ENCODE assay signal across 14 cellular contexts in genomic region chr3:29279276-29279675, GRCh38. TPM values are rescaled to one million over a fixed set of nuclear protein-coding genes. Genes with fewer than 3 reads are reported as not detected.
DNase-seq lines count a peak whose midpoint lies in the region; ATAC-seq and TF ChIP-seq lines count a peak whose summit lies in the region.
"Had no signal": no experiment of that assay in that cellular context is flagged by ENCODE, and none has a peak within 500 bp of the region (broad histone marks: within the 10 kb centered on the region; RNA-seq: fewer than 3 reads in every experiment).

No MANE protein-coding gene starts in this region.

- peaks cover 19% of the 10 kb centered on the region for H3K4me1 ChIP-seq in ACC112 (ENCODE audit: control insufficient read depth, insufficient read depth, low read length, unreplicated experiment)
- peaks cover 8% of the 10 kb centered on the region for H3K4me1 ChIP-seq in psoas muscle

- no peak overlapping the region for H3K27ac Mint-ChIP-seq in CD4-positive, alpha-beta T cell
- H3K27ac Mint-ChIP-seq: progenitor cell of endocrine pancreas, WTC11 had no signal

- POLR2A ChIA-PET in CD4-positive, alpha-beta T cell (lab: Charles Lee) = no interaction called here

- H3K36me3 Mint-ChIP-seq in CD4-positive, alpha-beta T cell (ENCODE audit: low read depth) = no peaks in the 10 kb centered on the region
- H3K36me3 Mint-ChIP-seq: WTC11 had no signal

- DNase-seq in OCI-M1 (lab: John Stamatoyannopoulos, UW) (peak; percentile 3), fibroblast of the aortic adventitia (ENCODE audit: low read depth) (no peak), psoas muscle (no peak), GM13976 (ENCODE audit: low spot score) (no peak), amniotic stem cell (lab: John Stamatoyannopoulos, UW) (no peak)
- DNase-seq in activated naive CD4-positive, alpha-beta T cell treated with Interleukin-2 at 50 U/mL for 16 hours = no peak
- no peak for DNase-seq in CD4-positive, alpha-beta T cell
- DNase-seq: activated naive CD4-positive, alpha-beta T cell; Kasumi-1; NCI-H187 treated with DMSO at 0.1 percent for 48 hours; NCI-H526 had no signal

- H3K27ac ChIP-seq in ACC112 (ENCODE audit: low read depth, low read length) (no peak overlapping the region), psoas muscle (peak overlapping the region; percentile 93)
- no peak overlapping the region for H3K27ac ChIP-seq in CD4-positive, alpha-beta T cell (ENCODE audit: low read depth, low read length)

- H3K9me3 Mint-ChIP-seq in CD4-positive, alpha-beta T cell = no peaks in the 10 kb centered on the region
- H3K9me3 Mint-ChIP-seq: WTC11 had no signal

- ATAC-seq in psoas muscle = peak; percentile 20 to 58 (median 48)
- no peak for ATAC-seq in CD4-positive, alpha-beta T cell (ENCODE audit: poor library complexity)
- ATAC-seq: WTC11 had no signal

- H3K36me3 ChIP-seq in ACC112 (ENCODE audit: insufficient read depth, low read length) (no peaks in the 10 kb centered on the region), psoas muscle (ENCODE audit: insufficient read depth in 1 of 2, low read depth in 1 of 2) (no peaks in the 10 kb centered on the region)

- no peaks in the 10 kb centered on the region for H3K27me3 ChIP-seq in ACC112 (ENCODE audit: insufficient read depth, low read length)
- no peaks in the 10 kb centered on the region for H3K27me3 ChIP-seq in psoas muscle (ENCODE audit: insufficient read depth in 3 of 3, low read length in 2 of 3)
- no peaks in the 10 kb centered on the region for H3K27me3 ChIP-seq in CD4-positive, alpha-beta T cell (ENCODE audit: control insufficient read depth, insufficient read depth, low read length)

- H3K4me3 Mint-ChIP-seq in CD4-positive, alpha-beta T cell = no peak overlapping the region

- H3K4me3 ChIP-seq in ACC112 (ENCODE audit: low read depth, low read length) = peak overlapping the region; percentile 92
- H3K4me3 ChIP-seq in fibroblast of the aortic adventitia (ENCODE audit: low read depth, low read length) = peak overlapping the region; percentile 93
- H3K4me3 ChIP-seq in psoas muscle = peak overlapping the region; percentile 76

- H2AFZ ChIP-seq in ACC112 (ENCODE audit: low read length, unreplicated experiment) = peak overlapping the region; percentile 66

- CTCF ChIA-PET in CD4-positive, alpha-beta T cell (lab: Charles Lee) = no interaction called here

- H3K4me1 Mint-ChIP-seq in CD4-positive, alpha-beta T cell (ENCODE audit: low read depth) = peaks cover 28% of the 10 kb centered on the region

- no peak for TF ChIP-seq CTCF in fibroblast of the aortic adventitia (IDR thresholded peaks at IDR 0.05; ENCODE audit: insufficient read depth, low read length)
- TF ChIP-seq CTCF in psoas muscle (IDR thresholded peaks at IDR 0.05) = no peak
- no peak for TF ChIP-seq CTCF in CD4-positive, alpha-beta T cell (IDR thresholded peaks at IDR 0.05)
- no peak for TF ChIP-seq CTCF in GM13976 (IDR thresholded peaks at IDR 0.05; ENCODE audit: borderline replicate concordance, control extremely low read depth, extremely low read depth, insufficient read depth, missing control alignments)

- in situ Hi-C loops in GM13976 (cut with MboI; ENCODE audit: low sequenced_read_pairs, unreplicated experiment) = no loop called here

- intact Hi-C loops in psoas muscle (cut with DNase I) = loop anchor here (5.0 to 10.0 kb wide), 2 partner anchors 127 to 364 kb away; no protein-coding TSS in a partner anchor
- intact Hi-C loops in CD4-positive, alpha-beta T cell (cut with DNase I, micrococcal nuclease) = no loop called here

- peaks cover 10% of the 10 kb centered on the region for H3K27me3 Mint-ChIP-seq in CD4-positive, alpha-beta T cell

- WGBS in psoas muscle, 3 donors = 13 to 32% (median 20%) methylated on average over 4 of the region's 4 CpGs

- H3K79me2 ChIP-seq in ACC112 (ENCODE audit: control insufficient read depth, insufficient read depth, low read length, unreplicated experiment) = peaks cover 39% of the 10 kb centered on the region

- no peaks in the 10 kb centered on the region for H3K9me3 ChIP-seq in psoas muscle
- no peaks in the 10 kb centered on the region for H3K9me3 ChIP-seq in CD4-positive, alpha-beta T cell (ENCODE audit: control insufficient read depth, low read length)

RNA-seq across cellular contexts. Expression of gene RBMS3, which starts 1.6 kb away (rescaled TPM):
- total RNA-seq in fibroblast of the aortic adventitia (ENCODE audit: low replicate concordance) (68.4 and 84.1 TPM in 2 replicates), psoas muscle (10 to 100 TPM; 23.5 to 34.5 (median 29.7) TPM)
- 1 to 10 TPM; 3.8 to 5.3 (median 4.3) TPM for polyA plus RNA-seq in psoas muscle
- total RNA-seq in CD4-positive, alpha-beta T cell = 1 to 10 TPM; 1.6 to 1.7 TPM

Comparison
In these comparisons a context has a peak if more than half of its experiments do, and no peak if none do; other contexts are left out.
1. RNA of gene RBMS3, which starts 1.6 kb away (total RNA-seq): 68.4 to 84.1 TPM in fibroblast of the aortic adventitia and 23.5 to 34.5 TPM in psoas muscle; 1.6 to 1.7 TPM in CD4-positive, alpha-beta T cell; every median in the first group is over 4 times any median in the second.
2. intact Hi-C loops: an anchor here in psoas muscle (5.0 to 10.0 kb wide); none called in CD4-positive, alpha-beta T cell.
3. Peak in every context shown above with its lines, with median percentiles within 50 percentile points of each other: H3K4me3 ChIP-seq.